Comparison of ENCODE assay signal across 8 cellular contexts in genomic region chr15:84749111-84749991, GRCh38. TPM values are rescaled to one million over a fixed set of nuclear protein-coding genes. Genes with fewer than 3 reads are reported as not detected.
DNase-seq lines count a peak whose midpoint lies in the region; TF ChIP-seq lines count a peak whose summit lies in the region.

No MANE protein-coding gene starts in this region.

- no peaks in the 10 kb centered on the region for H3K27me3 ChIP-seq in CD4-positive, alpha-beta memory T cell (ENCODE audit: insufficient read depth, low read length)
- H3K27me3 ChIP-seq in NT2/D1 (ENCODE audit: insufficient read depth, insufficient read length), result no peaks in the 10 kb centered on the region

- H3K4me1 ChIP-seq in CD4-positive, alpha-beta memory T cell (ENCODE audit: insufficient read depth, low read length), result peaks cover 74% of the 10 kb centered on the region
- no peaks in the 10 kb centered on the region for H3K4me1 ChIP-seq in NT2/D1 (ENCODE audit: insufficient read depth, insufficient read length)

- H3K9me3 ChIP-seq in CD4-positive, alpha-beta memory T cell (ENCODE audit: control insufficient read depth in 1 of 2, low read length in 2 of 2), result no peaks in the 10 kb centered on the region
- no peaks in the 10 kb centered on the region for H3K9me3 ChIP-seq in NT2/D1 (ENCODE audit: insufficient read depth, low read length)

- peak overlapping the region; percentile 79 for H3K27ac ChIP-seq in CD4-positive, alpha-beta memory T cell (ENCODE audit: low read depth, low read length)

- H3K9me3 Mint-ChIP-seq in CD4-positive, alpha-beta memory T cell, result no peaks in the 10 kb centered on the region
- H3K9me3 Mint-ChIP-seq in activated T-cell treated with anti-CD3 and anti-CD28 coated beads, Interleukin-2, amount 50 U/mL, for 24 hours, result no peaks in the 10 kb centered on the region
- H3K9me3 Mint-ChIP-seq in nephron progenitor cell, result no peaks in the 10 kb centered on the region

- H3K4me3 ChIP-seq in CD4-positive, alpha-beta memory T cell (ENCODE audit: low read length in 2 of 2), result peak overlapping the region; percentile 82 to 93
- H3K4me3 ChIP-seq in NT2/D1 (ENCODE audit: insufficient read length, low read depth), result peak overlapping the region; percentile 76

- peak overlapping the region; percentile 74 for H3K9ac ChIP-seq in NT2/D1 (ENCODE audit: insufficient read length, low read depth)

- no peaks in the 10 kb centered on the region for H3K36me3 ChIP-seq in CD4-positive, alpha-beta memory T cell (ENCODE audit: insufficient read depth, low read length)
- H3K36me3 ChIP-seq in NT2/D1 (ENCODE audit: insufficient read depth, insufficient read length, low read length), result peaks cover 8% of the 10 kb centered on the region

- peak; percentile 32 to 75 (median 45) for DNase-seq in CD4-positive, alpha-beta memory T cell
- peak; percentile 35 for DNase-seq in HEK293T (ENCODE audit: extremely low spot score)
- DNase-seq in NT2/D1 (ENCODE audit: low read depth, low spot score), result no peak
- peak; percentile 61 for DNase-seq in activated T-cell treated with anti-CD3 and anti-CD28 coated beads, Interleukin-2, amount 50 U/mL, for 24 hours
- DNase-seq in fibroblast of gingiva (ENCODE audit: low read depth), result peak; percentile 24
- peak; percentile 38 for DNase-seq in nephron progenitor cell
- no peak for DNase-seq in DMS153 (lab: John Stamatoyannopoulos, UW)
- DNase-seq in NCI-H187 treated with DMSO at 0.1 percent for 48 hours (lab: John Stamatoyannopoulos, UW), result no peak

- CTCF ChIA-PET in CD4-positive, alpha-beta memory T cell (lab: Charles Lee; ENCODE audit: partially characterized antibody), result interaction anchor here (0.6 to 2.5 kb wide), 16 partner anchors 14 to 110 kb away, joined by 3 to 27 read pairs (median 4); partner anchors contain the start of genes NMB, SEC11A and WDR73
- CTCF ChIA-PET in HEK293T (lab: Yijun Ruan, JAX), result interaction anchor here (0.5 kb wide), 1 partner anchor 822 kb away, joined by 3 read pairs; no protein-coding TSS in a partner anchor

- H3K27ac Mint-ChIP-seq in CD4-positive, alpha-beta memory T cell, result peak overlapping the region; percentile 82 to 97 (median 96)
- H3K27ac Mint-ChIP-seq in activated T-cell treated with anti-CD3 and anti-CD28 coated beads, Interleukin-2, amount 50 U/mL, for 24 hours, result peak overlapping the region; percentile 96
- H3K27ac Mint-ChIP-seq in nephron progenitor cell, result peak overlapping the region; percentile 99

- peaks cover 51 to 78% (median 65%) of the 10 kb centered on the region in 4 donors for H3K4me1 Mint-ChIP-seq in CD4-positive, alpha-beta memory T cell
- H3K4me1 Mint-ChIP-seq in activated T-cell treated with anti-CD3 and anti-CD28 coated beads, Interleukin-2, amount 50 U/mL, for 24 hours (ENCODE audit: low read depth), result peaks cover 68% of the 10 kb centered on the region
- peaks cover 70% of the 10 kb centered on the region for H3K4me1 Mint-ChIP-seq in nephron progenitor cell

- TF ChIP-seq CTCF in nephron progenitor cell (IDR thresholded peaks at IDR 0.05), result no peak

- intact Hi-C loops in CD4-positive, alpha-beta memory T cell (cut with micrococcal nuclease), result loop anchor here (2.0 to 10.0 kb wide), 3 partner anchors 55 to 162 kb away; partner anchors contain the start of gene ZSCAN2

- no peaks in the 10 kb centered on the region for H3K27me3 Mint-ChIP-seq in CD4-positive, alpha-beta memory T cell
- no peaks in the 10 kb centered on the region for H3K27me3 Mint-ChIP-seq in activated T-cell treated with anti-CD3 and anti-CD28 coated beads, Interleukin-2, amount 50 U/mL, for 24 hours
- peaks cover 3% of the 10 kb centered on the region for H3K27me3 Mint-ChIP-seq in nephron progenitor cell (ENCODE audit: low read depth, poor library complexity)

- peaks cover 7 to 28% of the 10 kb centered on the region in 2 donors for H3K36me3 Mint-ChIP-seq in CD4-positive, alpha-beta memory T cell
- peaks cover 47% of the 10 kb centered on the region for H3K36me3 Mint-ChIP-seq in activated T-cell treated with anti-CD3 and anti-CD28 coated beads, Interleukin-2, amount 50 U/mL, for 24 hours (ENCODE audit: low read depth)
- H3K36me3 Mint-ChIP-seq in nephron progenitor cell (ENCODE audit: low read depth), result peaks cover 9% of the 10 kb centered on the region

- POLR2A ChIA-PET in CD4-positive, alpha-beta memory T cell (lab: Charles Lee; ENCODE audit: partially characterized antibody), result interaction anchor here (0.5 to 14.2 kb wide), 16 partner anchors 15 to 148 kb away, joined by 3 to 522 read pairs (median 6); partner anchors contain the start of genes NMB, SEC11A, WDR73 and ZSCAN2
- POLR2A ChIA-PET in HEK293T (lab: Yijun Ruan, JAX), result interaction anchor here (0.6 to 1.2 kb wide), 6 partner anchors 9 to 295 kb away, joined by 3 to 4 read pairs (median 4); partner anchors contain the start of genes SEC11A and WDR73

- H3K4me3 Mint-ChIP-seq in CD4-positive, alpha-beta memory T cell, result peak overlapping the region; percentile 87 to 99 (median 96)
- peak overlapping the region; percentile 94 for H3K4me3 Mint-ChIP-seq in activated T-cell treated with anti-CD3 and anti-CD28 coated beads, Interleukin-2, amount 50 U/mL, for 24 hours
- H3K4me3 Mint-ChIP-seq in nephron progenitor cell, result peak overlapping the region; percentile 95

TF ChIP-seq in HEK293T, 16 proteins besides CTCF, POLR2A, EP300 and RAD21:
- no peak for TF ChIP-seq FOXM1 (IDR thresholded peaks at IDR 0.05; ENCODE audit: borderline replicate concordance)
- TF ChIP-seq TARDBP (IDR thresholded peaks at IDR 0.05), result no peak
- TF ChIP-seq HDGF (IDR thresholded peaks at IDR 0.05; ENCODE audit: borderline replicate concordance), result no peak
- TF ChIP-seq L3MBTL2 (conservative IDR thresholded peaks at IDR 0.05), result no peak
- TF ChIP-seq BHLHE40 (IDR thresholded peaks at IDR 0.05; ENCODE audit: borderline replicate concordance), result no peak
- TF ChIP-seq FOXK2 (IDR thresholded peaks at IDR 0.05), result no peak
- TF ChIP-seq FOXA1 (IDR thresholded peaks at IDR 0.05), result no peak
- no peak for TF ChIP-seq SUZ12 (IDR thresholded peaks at IDR 0.05)
- TF ChIP-seq LEF1 (IDR thresholded peaks at IDR 0.05; ENCODE audit: borderline replicate concordance), result no peak
- no peak for TF ChIP-seq PKNOX1 (IDR thresholded peaks at IDR 0.05)
- no peak for TF ChIP-seq SP1 (IDR thresholded peaks at IDR 0.05)
- TF ChIP-seq ELF4 (IDR thresholded peaks at IDR 0.05), result no peak

RNA-seq across cellular contexts. Expression of gene ZNF592, which starts 1.0 kb away (rescaled TPM):
- 10 to 100 TPM; 40.8 to 42.6 TPM for total RNA-seq in CD4-positive, alpha-beta memory T cell
- 10 to 100 TPM in 1 of 2 donors, 1 to 10 TPM in 1; 1.7 to 13.5 TPM for polyA plus RNA-seq in CD4-positive, alpha-beta memory T cell

RNA-seq across cellular contexts. Expression of gene SEC11A, which starts 33.4 kb away (rescaled TPM):
- total RNA-seq in CD4-positive, alpha-beta memory T cell, result 10 to 100 TPM; 85.0 to 86.8 TPM
- 100 to 1,000 TPM; 129 to 168 TPM for polyA plus RNA-seq in CD4-positive, alpha-beta memory T cell

Comparison
In these comparisons a context has a peak if more than half of its experiments do, and no peak if none do; other contexts are left out.
1. DNase-seq: peak in CD4-positive, alpha-beta memory T cell (5 of 5), HEK293T (single experiment), activated T-cell treated with anti-CD3 and anti-CD28 coated beads, Interleukin-2, amount 50 U/mL, for 24 hours (single experiment), fibroblast of gingiva (single experiment) and nephron progenitor cell (single experiment); none in NT2/D1 (single experiment), DMS153 (single experiment) and NCI-H187 treated with DMSO at 0.1 percent for 48 hours (single experiment).
2. Peak in every context shown above with its lines, with median percentiles within 50 percentile points of each other: H3K27ac Mint-ChIP-seq and H3K4me3 Mint-ChIP-seq.